ENCODE assay signal across 8 cellular contexts in the genomic region with DNA sequence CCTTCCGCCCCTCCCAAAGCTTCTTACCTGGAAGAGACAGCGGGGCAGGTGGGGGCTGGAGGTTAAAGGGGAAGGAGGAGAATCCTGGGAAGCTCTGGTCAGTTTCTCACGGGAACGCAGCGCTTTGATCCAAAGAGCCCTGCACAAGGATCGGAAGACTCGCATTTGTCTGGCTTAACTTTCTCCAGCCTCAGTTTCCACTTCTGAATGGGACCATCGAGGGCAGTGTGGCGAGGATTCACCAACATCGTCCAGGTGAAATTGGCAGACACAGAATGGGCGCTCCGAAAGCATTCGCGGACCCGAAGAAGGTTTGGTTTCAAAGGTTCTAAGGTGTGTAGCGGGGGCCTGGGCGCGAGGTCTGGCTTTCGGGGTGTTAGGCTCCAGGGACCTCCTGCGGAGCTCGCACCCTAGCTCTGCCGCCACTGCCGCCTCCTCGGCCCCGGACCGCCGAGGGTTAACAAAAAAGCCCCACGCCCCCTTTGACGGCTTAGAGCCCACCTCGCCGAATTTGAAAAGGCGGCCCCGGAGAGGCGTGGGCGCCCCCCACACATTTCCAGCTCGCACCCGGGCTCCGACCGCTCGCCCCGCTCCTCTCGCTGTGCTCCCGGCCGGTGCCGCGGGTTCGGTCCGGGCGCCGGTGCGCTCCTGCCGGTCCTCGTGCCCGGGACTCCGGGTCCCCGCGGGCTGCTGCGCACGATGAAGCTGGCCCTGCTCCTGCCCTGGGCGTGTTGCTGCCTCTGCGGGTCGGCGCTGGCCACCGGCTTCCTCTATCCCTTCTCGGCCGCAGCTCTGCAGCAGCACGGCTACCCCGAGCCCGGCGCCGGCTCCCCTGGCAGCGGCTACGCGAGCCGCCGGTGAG. TPM values are rescaled to one million over a fixed set of nuclear protein-coding genes. Genes with fewer than 3 reads are reported as not detected.
DNase-seq lines count a peak whose midpoint lies in the region; ATAC-seq and TF ChIP-seq lines count a peak whose summit lies in the region.

Gene COL26A1, plus strand, starts transcription at position 542 of the 862 bp plus-strand sequence. Its CDS starts 158 bp downstream, at position 700.

- H3K79me2 ChIP-seq in KMS-11 (ENCODE audit: insufficient read depth, low read depth) (no peaks in the 10 kb centered on the region), smooth muscle cell (ENCODE audit: low read depth) (no peaks in the 10 kb centered on the region)

- H3K4me1 ChIP-seq in BLaER1 treated with 17β-estradiol and CSF1 and Interleukin-3, amounts not matched to agents 10 nM and 100 nM = peaks cover 0 to 10% (median 4%) of the 10 kb centered on the region in 10 experiments; a peak in 9 of 20 replicates
- H3K4me1 ChIP-seq in KMS-11 (ENCODE audit: low read depth, poor library complexity, severe bottlenecking) (no peaks in the 10 kb centered on the region), body of pancreas (peaks cover 15% of the 10 kb centered on the region), smooth muscle cell (ENCODE audit: low read depth) (peaks cover 5% of the 10 kb centered on the region)

- peaks cover 6% of the 10 kb centered on the region for H3F3A ChIP-seq in smooth muscle cell (ENCODE audit: low read depth)

- peak within 1 kb of the TSS; percentile 64 to 99 (median 80) for H3K4me2 ChIP-seq in BLaER1 treated with 17β-estradiol and CSF1 and Interleukin-3, amounts not matched to agents 10 nM and 100 nM
- no peak within 1 kb of the TSS for H3K4me2 ChIP-seq in KMS-11
- peak within 1 kb of the TSS; percentile 97 for H3K4me2 ChIP-seq in smooth muscle cell

- ATAC-seq in body of pancreas = peak; percentile 57
- no peak for ATAC-seq in HG02852 (IDR thresholded peaks at IDR 0.05; ENCODE audit: unreplicated experiment)
- ATAC-seq in GM21737 (IDR thresholded peaks at IDR 0.05; ENCODE audit: unreplicated experiment) = no peak
- ATAC-seq in HG03469 (IDR thresholded peaks at IDR 0.05; ENCODE audit: unreplicated experiment) = no peak

- H2AFZ ChIP-seq in KMS-11 (ENCODE audit: low read depth) (peak within 1 kb of the TSS; percentile 10; the same call in 1 of the 2 replicates), smooth muscle cell (ENCODE audit: low read depth) (peak within 1 kb of the TSS; percentile 97)

- intact Hi-C loops in body of pancreas (cut with DNase I) = no loop called here

- peak within 1 kb of the TSS in 7 of 10 experiments; percentile 32 to 52 (median 41); a peak in 9 of 20 replicates for H3K4me3 ChIP-seq in BLaER1 treated with 17β-estradiol and CSF1 and Interleukin-3, amounts not matched to agents 10 nM and 100 nM
- H3K4me3 ChIP-seq in KMS-11 (IDR thresholded peaks at IDR 0.05; ENCODE audit: insufficient read depth, low read depth, low read length) = no peak within 1 kb of the TSS
- H3K4me3 ChIP-seq in body of pancreas = peak within 1 kb of the TSS; percentile 33 to 37
- H3K4me3 ChIP-seq in smooth muscle cell = peak within 1 kb of the TSS; percentile 77

- no peak within 1 kb of the TSS for H3K27ac ChIP-seq in BLaER1 treated with 17β-estradiol and CSF1 and Interleukin-3, amounts not matched to agents 10 nM and 100 nM
- H3K27ac ChIP-seq in KMS-11 = no peak within 1 kb of the TSS
- peak within 1 kb of the TSS in 2 of 4 donors; percentile 70 to 79 for H3K27ac ChIP-seq in body of pancreas
- no peak within 1 kb of the TSS for H3K27ac ChIP-seq in smooth muscle cell (ENCODE audit: low read depth)

- H3K9ac ChIP-seq in BLaER1 treated with 17β-estradiol and CSF1 and Interleukin-3, amounts not matched to agents 10 nM and 100 nM = peak within 1 kb of the TSS in 8 of 11 experiments; percentile 28 to 58 (median 44); a peak in 8 of 22 replicates
- H3K9ac ChIP-seq in KMS-11 = no peak within 1 kb of the TSS
- H3K9ac ChIP-seq in smooth muscle cell (ENCODE audit: low read depth) = peak within 1 kb of the TSS; percentile 43

- no peak for TF ChIP-seq CTCF in KMS-11 (conservative IDR thresholded peaks at IDR 0.05; ENCODE audit: low read depth, low read length)
- no peak for TF ChIP-seq CTCF in body of pancreas (IDR thresholded peaks at IDR 0.05)
- TF ChIP-seq CTCF in smooth muscle cell (IDR thresholded peaks at IDR 0.05; ENCODE audit: borderline replicate concordance, insufficient read depth, poor library complexity, severe bottlenecking) = no peak

- 15 to 60% methylated on average over 15 to 76 of the region's 76 CpGs for WGBS in body of pancreas, 2 donors
- 6% methylated on average over 74 of the region's 76 CpGs for WGBS in smooth muscle cell (ENCODE audit: low lambda C conversion rate)

- no peaks in the 10 kb centered on the region for H3K9me3 ChIP-seq in BLaER1 treated with 17β-estradiol and CSF1 and Interleukin-3, amounts not matched to agents 10 nM and 100 nM (replicated peaks in 1 of 11)
- H3K9me3 ChIP-seq in body of pancreas (no peaks in the 10 kb centered on the region), smooth muscle cell (replicated peaks; ENCODE audit: low read depth) (no peaks in the 10 kb centered on the region)

- peak; percentile 50 to 71 (median 58) for DNase-seq in body of pancreas
- peak; percentile 73 for DNase-seq in iPS-NIHi7 (ENCODE audit: extremely low spot score)
- DNase-seq in smooth muscle cell (lab: John Stamatoyannopoulos, UW; ENCODE audit: unreplicated experiment) = peak; percentile 9

- H3K36me3 ChIP-seq in BLaER1 treated with 17β-estradiol and CSF1 and Interleukin-3, amounts not matched to agents 10 nM and 100 nM = no peaks in the 10 kb centered on the region
- no peaks in the 10 kb centered on the region for H3K36me3 ChIP-seq in KMS-11 (ENCODE audit: insufficient read depth)
- no peaks in the 10 kb centered on the region for H3K36me3 ChIP-seq in body of pancreas (replicated peaks in 1 of 2; ENCODE audit: insufficient read depth in 1 of 2, low read depth in 2 of 2)
- no peaks in the 10 kb centered on the region for H3K36me3 ChIP-seq in smooth muscle cell (ENCODE audit: low read depth)

- H4K20me1 ChIP-seq in BLaER1 treated with 17β-estradiol and CSF1 and Interleukin-3, amounts not matched to agents 10 nM and 100 nM = no peaks in the 10 kb centered on the region; a peak in 1 of 22 replicates
- H4K20me1 ChIP-seq in KMS-11 (ENCODE audit: insufficient read depth) (no peaks in the 10 kb centered on the region), smooth muscle cell (ENCODE audit: low read depth) (no peaks in the 10 kb centered on the region)

- H3K27me3 ChIP-seq in BLaER1 treated with 17β-estradiol and CSF1 and Interleukin-3, amounts not matched to agents 10 nM and 100 nM = peaks cover 16 to 35% (median 23%) of the 10 kb centered on the region in 11 experiments
- H3K27me3 ChIP-seq in KMS-11 (ENCODE audit: insufficient read depth, low read depth) (peaks cover 34% of the 10 kb centered on the region; the same call in 1 of the 2 replicates), body of pancreas (no peaks in the 10 kb centered on the region), smooth muscle cell (ENCODE audit: low read depth) (peaks cover 8% of the 10 kb centered on the region)

- TF ChIP-seq POLR2A in body of pancreas (IDR thresholded peaks at IDR 0.05) = no peak

RNA-seq across cellular contexts. Expression of gene COL26A1, which starts in this region (rescaled TPM):
- total RNA-seq in body of pancreas (1 to 10 TPM in 1 of 2 donors, under 1 TPM in 1; 0.78 to 2.0 TPM), smooth muscle cell (4.9 and 6.1 TPM in 2 replicates)
- polyA plus RNA-seq in smooth muscle cell = 7.4 and 13.2 TPM in 2 replicates

Comparison
In these comparisons a context has a peak if more than half of its experiments do, and no peak if none do; other contexts are left out.
1. DNase-seq: peak in every context shown above with its lines; median percentile 73 in iPS-NIHi7; 58 in body of pancreas; 9 in smooth muscle cell.